In the genomic region with DNA sequence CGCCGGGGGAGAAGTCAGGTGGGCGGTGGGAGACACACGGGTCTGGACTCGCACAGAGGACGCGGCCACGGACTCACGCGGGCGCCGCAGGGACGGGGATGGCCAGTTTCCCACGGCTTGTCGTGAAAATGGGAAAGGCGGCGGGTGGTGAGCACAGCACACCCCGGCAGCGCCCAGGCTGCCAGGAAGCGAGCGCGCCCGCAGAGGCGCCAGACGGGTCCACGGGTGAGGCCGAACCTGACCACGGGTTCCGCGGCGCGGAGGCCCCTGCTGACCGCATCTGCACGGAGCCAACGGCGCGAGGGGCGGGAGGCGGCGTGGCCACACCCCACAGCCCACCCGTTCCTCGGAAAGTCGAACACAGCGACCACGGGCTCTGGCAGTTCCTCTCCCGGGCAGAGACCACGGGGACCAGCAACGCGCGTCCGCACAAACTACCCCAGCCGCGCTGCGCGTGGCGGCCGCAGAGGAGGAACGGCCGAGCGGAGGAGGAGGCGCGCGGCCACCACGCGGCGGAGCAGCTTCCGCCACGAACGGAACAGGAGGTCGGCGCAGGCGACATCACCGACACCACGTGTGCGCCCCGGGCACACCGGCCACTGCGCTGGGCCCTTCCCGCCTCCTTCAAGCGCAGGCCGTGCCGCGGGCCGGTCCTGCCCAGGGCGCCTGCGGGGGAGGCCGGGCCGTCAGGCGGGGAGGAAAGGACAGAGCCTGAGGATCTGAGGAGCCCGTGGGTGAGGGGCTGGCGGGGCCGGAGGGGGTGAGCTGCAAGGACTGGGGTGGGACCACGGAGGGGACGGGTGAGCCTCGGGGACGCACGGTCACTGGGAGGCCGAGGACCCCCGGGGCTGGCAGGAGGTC, we compare ENCODE assay signal across 9 cellular contexts. TPM values are rescaled to one million over a fixed set of nuclear protein-coding genes. Genes with fewer than 3 reads are reported as not detected.
DNase-seq lines count a peak whose midpoint lies in the region; ATAC-seq and TF ChIP-seq lines count a peak whose summit lies in the region.
"Had no signal": no experiment of that assay in that cellular context is flagged by ENCODE, and none has a peak within 500 bp of the region (broad histone marks: within the 10 kb centered on the region; RNA-seq: fewer than 3 reads in every experiment).

No MANE protein-coding gene starts in this region.

- peak overlapping the region; percentile 30 for H3K27ac Mint-ChIP-seq in activated CD8-positive, alpha-beta T cell treated with anti-CD3 and anti-CD28 coated beads for 36 hours
- H3K27ac Mint-ChIP-seq in stimulated activated effector memory CD8-positive, alpha-beta T cell treated with anti-CD3 and anti-CD28 coated beads, Interleukin-12 subunit alpha, Interleukin-12 subunit beta, amount 100 ng/mL, for 72 hours = no peak overlapping the region
- H3K27ac Mint-ChIP-seq: nephron had no signal

- no peak overlapping the region for H3K27ac ChIP-seq in adrenal gland

- peaks cover 1% of the 10 kb centered on the region for H3K27me3 Mint-ChIP-seq in activated CD8-positive, alpha-beta T cell treated with anti-CD3 and anti-CD28 coated beads for 36 hours

- peaks cover under 1 to 14% of the 10 kb centered on the region in 2 donors for H3K4me1 ChIP-seq in adrenal gland (replicated peaks in 1 of 2)

- no peak for TF ChIP-seq POLR2A in adrenal gland (IDR thresholded peaks at IDR 0.05)

- peak overlapping the region; percentile 64 for H3K4me3 Mint-ChIP-seq in activated CD8-positive, alpha-beta T cell treated with anti-CD3 and anti-CD28 coated beads for 36 hours
- H3K4me3 Mint-ChIP-seq in stimulated activated effector memory CD8-positive, alpha-beta T cell treated with anti-CD3 and anti-CD28 coated beads, Interleukin-12 subunit alpha, Interleukin-12 subunit beta, amount 100 ng/mL, for 72 hours = peak overlapping the region; percentile 63
- H3K4me3 Mint-ChIP-seq: nephron had no signal

- intact Hi-C loops in activated CD8-positive, alpha-beta T cell treated with anti-CD3 and anti-CD28 coated beads for 36 hours (cut with micrococcal nuclease) = no loop called here
- intact Hi-C loops in left ventricle myocardium superior (cut with micrococcal nuclease) (no loop called here), adrenal gland (cut with DNase I) (no loop called here)

- H3K36me3 ChIP-seq in adrenal gland (replicated peaks in 1 of 2) = no peaks in the 10 kb centered on the region

- WGBS in adrenal gland, 4 donors = 79 to 94% (median 87%) methylated on average over 86 to 99 of the region's 99 CpGs

- no peaks in the 10 kb centered on the region for H3K9me3 Mint-ChIP-seq in activated CD8-positive, alpha-beta T cell treated with anti-CD3 and anti-CD28 coated beads for 36 hours
- no peaks in the 10 kb centered on the region for H3K9me3 Mint-ChIP-seq in stimulated activated effector memory CD8-positive, alpha-beta T cell treated with anti-CD3 and anti-CD28 coated beads, Interleukin-12 subunit alpha, Interleukin-12 subunit beta, amount 100 ng/mL, for 72 hours
- H3K9me3 Mint-ChIP-seq: nephron had no signal

- TF ChIP-seq CTCF in GM20000 (IDR thresholded peaks at IDR 0.05; ENCODE audit: extremely low read depth, missing control alignments) (no peak), adrenal gland (IDR thresholded peaks at IDR 0.05) (no peak)
- TF ChIP-seq CTCF in activated CD8-positive, alpha-beta T cell treated with anti-CD3 and anti-CD28 coated beads for 36 hours (IDR thresholded peaks at IDR 0.05) = no peak

- ATAC-seq in activated CD8-positive, alpha-beta T cell treated with anti-CD3 and anti-CD28 coated beads for 36 hours = peak; percentile 34
- ATAC-seq in left ventricle myocardium superior = peak; percentile 47
- ATAC-seq in stimulated activated effector memory CD8-positive, alpha-beta T cell treated with anti-CD3 and anti-CD28 coated beads, Interleukin-12 subunit alpha, Interleukin-12 subunit beta, amount 100 ng/mL, for 72 hours = peak; percentile 77
- ATAC-seq: Panc1 had no signal

- H3K36me3 Mint-ChIP-seq in activated CD8-positive, alpha-beta T cell treated with anti-CD3 and anti-CD28 coated beads for 36 hours (ENCODE audit: low read depth) = peaks cover 5% of the 10 kb centered on the region
- H3K36me3 Mint-ChIP-seq in stimulated activated effector memory CD8-positive, alpha-beta T cell treated with anti-CD3 and anti-CD28 coated beads, Interleukin-12 subunit alpha, Interleukin-12 subunit beta, amount 100 ng/mL, for 72 hours = no peaks in the 10 kb centered on the region

- no peak overlapping the region for H3K4me3 ChIP-seq in adrenal gland

- H3K9me3 ChIP-seq in adrenal gland (replicated peaks in 1 of 3) = no peaks in the 10 kb centered on the region

- peaks cover 9% of the 10 kb centered on the region for H3K4me1 Mint-ChIP-seq in activated CD8-positive, alpha-beta T cell treated with anti-CD3 and anti-CD28 coated beads for 36 hours (ENCODE audit: low read depth)
- H3K4me1 Mint-ChIP-seq in stimulated activated effector memory CD8-positive, alpha-beta T cell treated with anti-CD3 and anti-CD28 coated beads, Interleukin-12 subunit alpha, Interleukin-12 subunit beta, amount 100 ng/mL, for 72 hours = peaks cover 4% of the 10 kb centered on the region

- DNase-seq in GM20000 (ENCODE audit: low spot score) (peak; percentile 74), left ventricle myocardium superior (peak; percentile 47), adrenal gland (no peak), retina (no peak), NCI-H446 treated with DMSO at 0.1 percent for 48 hours (lab: John Stamatoyannopoulos, UW) (no peak)
- no peak for DNase-seq in activated CD8-positive, alpha-beta T cell treated with anti-CD3 and anti-CD28 coated beads for 36 hours
- DNase-seq in stimulated activated effector memory CD8-positive, alpha-beta T cell treated with anti-CD3 and anti-CD28 coated beads, Interleukin-12 subunit alpha, Interleukin-12 subunit beta, amount 100 ng/mL, for 72 hours (ENCODE audit: low spot score in 2 of 2) = no peak

- no peaks in the 10 kb centered on the region for H3K27me3 ChIP-seq in adrenal gland

- POLR2A ChIA-PET in activated CD8-positive, alpha-beta T cell treated with anti-CD3 and anti-CD28 coated beads for 36 hours (lab: Charles Lee) = no interaction called here

- CTCF ChIA-PET in activated CD8-positive, alpha-beta T cell treated with anti-CD3 and anti-CD28 coated beads for 36 hours (lab: Charles Lee) = no interaction called here

RNA-seq across cellular contexts. Expression of gene EXD3, which starts 5.6 kb away (rescaled TPM):
- 1 to 10 TPM; 8.1 to 9.0 TPM for total RNA-seq in activated CD8-positive, alpha-beta T cell treated with anti-CD3 and anti-CD28 coated beads for 36 hours
- total RNA-seq in left ventricle myocardium superior (8.3 TPM), adrenal gland (10 to 100 TPM in 7 of 8 donors, 1 to 10 TPM in 1; 8.5 to 38.6 (median 23.9) TPM)
- 100 to 1,000 TPM in 1 of 3 donors, 10 to 100 TPM in 1, 1 to 10 TPM in 1; 1.2 to 111 (median 41.0) TPM for polyA plus RNA-seq in adrenal gland

RNA-seq across cellular contexts. Expression of gene NOXA1, which starts 5.8 kb away (rescaled TPM):
- total RNA-seq in activated CD8-positive, alpha-beta T cell treated with anti-CD3 and anti-CD28 coated beads for 36 hours = under 1 TPM; 0.72 to 0.95 TPM
- total RNA-seq in left ventricle myocardium superior (1.9 TPM), adrenal gland (10 to 100 TPM in 2 of 8 donors, 1 to 10 TPM in 6; 4.4 to 12.6 (median 9.3) TPM)
- polyA plus RNA-seq in adrenal gland = 10 to 100 TPM in 2 of 3 donors, not detected in 1; 23.5 to 50.7 TPM

RNA-seq across cellular contexts. Expression of gene ENTPD8, which starts 23.8 kb away (rescaled TPM):
- not detected for total RNA-seq in activated CD8-positive, alpha-beta T cell treated with anti-CD3 and anti-CD28 coated beads for 36 hours
- total RNA-seq in left ventricle myocardium superior = not detected
- total RNA-seq in adrenal gland = under 1 TPM in 3 of 8 donors, not detected in 5; 0.14 to 0.20 (median 0.19) TPM
- polyA plus RNA-seq in adrenal gland = under 1 TPM in 2 of 3 donors, not detected in 1; 0.16 to 0.17 TPM

RNA-seq across cellular contexts. Expression of gene NSMF, which starts 41.7 kb away (rescaled TPM):
- total RNA-seq in activated CD8-positive, alpha-beta T cell treated with anti-CD3 and anti-CD28 coated beads for 36 hours = 100 to 1,000 TPM; 112 to 116 TPM
- 10.2 TPM for total RNA-seq in left ventricle myocardium superior
- 10 to 100 TPM; 16.2 to 47.6 (median 25.6) TPM for total RNA-seq in adrenal gland
- polyA plus RNA-seq in adrenal gland = 100 to 1,000 TPM in 1 of 3 donors, 10 to 100 TPM in 2; 23.1 to 118 (median 39.7) TPM

Comparison
In these comparisons a context has a peak if more than half of its experiments do, and no peak if none do; other contexts are left out.
1. DNase-seq: peak in GM20000 (single experiment) and left ventricle myocardium superior (single experiment); none in activated CD8-positive, alpha-beta T cell treated with anti-CD3 and anti-CD28 coated beads for 36 hours (single experiment), stimulated activated effector memory CD8-positive, alpha-beta T cell treated with anti-CD3 and anti-CD28 coated beads, Interleukin-12 subunit alpha, Interleukin-12 subunit beta, amount 100 ng/mL, for 72 hours (0 of 2), adrenal gland (0 of 7), retina (single experiment) and NCI-H446 treated with DMSO at 0.1 percent for 48 hours (single experiment).
2. Peak in every context shown above with its lines, with median percentiles within 50 percentile points of each other: ATAC-seq.